8 cellular contexts compared by ENCODE assay signal in the genomic region with DNA sequence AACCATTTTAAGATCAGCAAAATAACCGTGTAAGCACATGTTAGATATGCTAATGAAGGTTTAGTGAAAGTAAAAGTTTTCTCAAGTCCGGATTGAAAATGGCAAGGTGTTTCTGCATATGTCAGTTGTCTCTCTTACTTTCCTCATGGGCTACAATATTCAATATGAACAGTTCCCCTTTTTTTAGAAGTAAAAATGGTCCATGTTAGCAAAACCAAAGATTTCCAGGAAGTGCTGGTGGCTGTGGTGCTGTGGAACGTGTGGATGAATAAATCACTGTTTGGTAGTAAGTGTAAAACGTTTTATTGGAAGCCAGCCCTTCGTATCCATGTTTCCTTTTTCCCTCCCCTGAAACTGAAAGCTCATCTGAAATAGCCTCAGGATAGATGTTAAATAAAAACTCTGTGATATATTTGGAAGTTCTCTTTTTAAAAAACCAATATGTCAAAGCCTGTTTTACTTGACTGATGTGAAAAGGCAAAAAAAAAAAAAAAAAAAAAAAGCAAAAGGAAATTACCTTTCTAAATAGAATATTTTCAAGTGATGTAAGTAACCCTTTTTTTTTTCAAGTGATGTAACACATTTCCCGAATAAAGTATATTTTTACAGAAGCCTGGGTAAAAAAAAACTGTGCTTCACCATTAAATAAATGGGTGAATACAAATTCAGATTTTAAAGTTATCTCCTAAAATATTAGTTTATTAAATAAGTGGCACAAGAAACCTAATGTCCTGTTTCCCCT. TPM values are rescaled to one million over a fixed set of nuclear protein-coding genes. Genes with fewer than 3 reads are reported as not detected.
DNase-seq lines count a peak whose midpoint lies in the region; ATAC-seq and TF ChIP-seq lines count a peak whose summit lies in the region.

No MANE protein-coding gene starts in this region.

- in situ Hi-C loops in brain microvascular endothelial cell (cut with HindIII; ENCODE audit: low pct_ligation_motif_present, low sequenced_read_pairs), result no loop called here

- H3K36me3 ChIP-seq in SU-DHL-6 (ENCODE audit: low read length), result no peaks in the 10 kb centered on the region
- no peaks in the 10 kb centered on the region for H3K36me3 ChIP-seq in brain microvascular endothelial cell (replicated peaks)

- H3K4me1 Mint-ChIP-seq in CD4-positive, alpha-beta T cell (ENCODE audit: low read depth), result peaks cover 13% of the 10 kb centered on the region

- H2AFZ ChIP-seq in SU-DHL-6 (ENCODE audit: low read depth, low read length, severe bottlenecking), result peak overlapping the region; percentile 28

- POLR2A ChIA-PET in CD4-positive, alpha-beta T cell (lab: Charles Lee), result no interaction called here

- DNase-seq in CD4-positive, alpha-beta T cell, result no peak
- DNase-seq in kidney tubule cell (ENCODE audit: low spot score), result peak; percentile 42
- no peak for DNase-seq in SIG-M5 treated with dmso at 0.1 percent for 504 hours (lab: John Stamatoyannopoulos, UW; ENCODE audit: unreplicated experiment)
- DNase-seq in brain microvascular endothelial cell, result no peak
- DNase-seq in hippocampal formation (lab: John Stamatoyannopoulos, UW), result no peak
- DNase-seq in cerebellum (ENCODE audit: low spot score), result no peak

- no peak for ATAC-seq in CD4-positive, alpha-beta T cell (ENCODE audit: poor library complexity)
- peak; percentile 62 for ATAC-seq in GM21717 (IDR thresholded peaks at IDR 0.05; ENCODE audit: unreplicated experiment)

- intact Hi-C loops in CD4-positive, alpha-beta T cell (cut with DNase I, micrococcal nuclease), result no loop called here

- TF ChIP-seq CTCF in CD4-positive, alpha-beta T cell (IDR thresholded peaks at IDR 0.05), result no peak
- no peak for TF ChIP-seq CTCF in SU-DHL-6 (IDR thresholded peaks at IDR 0.05; ENCODE audit: insufficient read depth, low read length, poor library complexity, severe bottlenecking)
- TF ChIP-seq CTCF in brain microvascular endothelial cell (IDR thresholded peaks at IDR 0.05; ENCODE audit: low read depth, low read length, missing control alignments), result no peak

- H3K27me3 Mint-ChIP-seq in CD4-positive, alpha-beta T cell, result no peaks in the 10 kb centered on the region

- peak overlapping the region; percentile 76 for H3K4me3 Mint-ChIP-seq in CD4-positive, alpha-beta T cell

- CTCF ChIA-PET in CD4-positive, alpha-beta T cell (lab: Charles Lee), result no interaction called here

- H3K9me3 ChIP-seq in CD4-positive, alpha-beta T cell (ENCODE audit: control insufficient read depth, low read length), result no peaks in the 10 kb centered on the region
- no peaks in the 10 kb centered on the region for H3K9me3 ChIP-seq in SU-DHL-6 (ENCODE audit: insufficient read depth, low read length)

- peaks cover 3% of the 10 kb centered on the region; the same call in 1 of the 2 replicates for H3K79me2 ChIP-seq in SU-DHL-6 (ENCODE audit: insufficient read depth, low read length)

- no peaks in the 10 kb centered on the region for H3K36me3 Mint-ChIP-seq in CD4-positive, alpha-beta T cell (ENCODE audit: low read depth)

- H4K20me1 ChIP-seq in SU-DHL-6 (ENCODE audit: low read depth, low read length), result no peaks in the 10 kb centered on the region

- H3K27ac ChIP-seq in CD4-positive, alpha-beta T cell (ENCODE audit: low read depth, low read length), result no peak overlapping the region
- 0 out of 2 replicates have a peak overlapping the region, but pooled peaks have one; percentile 21 for H3K27ac ChIP-seq in SU-DHL-6 (ENCODE audit: low read depth, low read length)
- H3K27ac ChIP-seq in brain microvascular endothelial cell, result no peak overlapping the region

- peak overlapping the region; percentile 35 for H3K9ac ChIP-seq in SU-DHL-6 (ENCODE audit: low read length)

- H3K4me3 ChIP-seq in SU-DHL-6 (ENCODE audit: insufficient read depth, low read length, poor library complexity, severe bottlenecking), result peak overlapping the region; percentile 13
- H3K4me3 ChIP-seq in brain microvascular endothelial cell (ENCODE audit: low read depth, low read length), result no peak overlapping the region

- H3K9me3 Mint-ChIP-seq in CD4-positive, alpha-beta T cell, result no peaks in the 10 kb centered on the region

- peak overlapping the region; percentile 55 for H3K4me2 ChIP-seq in SU-DHL-6 (ENCODE audit: low read depth, low read length, poor library complexity, severe bottlenecking)

- H3K9me2 ChIP-seq in SU-DHL-6 (replicated peaks; ENCODE audit: insufficient read depth, low read length), result no peaks in the 10 kb centered on the region

- H3F3A ChIP-seq in SU-DHL-6 (ENCODE audit: insufficient read depth), result no peaks in the 10 kb centered on the region; the same call in 1 of the 2 replicates

- no peaks in the 10 kb centered on the region for H3K27me3 ChIP-seq in CD4-positive, alpha-beta T cell (ENCODE audit: control insufficient read depth, insufficient read depth, low read length)
- H3K27me3 ChIP-seq in SU-DHL-6 (ENCODE audit: low read length) (no peaks in the 10 kb centered on the region), brain microvascular endothelial cell (replicated peaks) (no peaks in the 10 kb centered on the region)

- H3K27ac Mint-ChIP-seq in CD4-positive, alpha-beta T cell, result peak overlapping the region; percentile 27

RNA-seq across cellular contexts. Expression of a gene that starts 41.9 kb away (rescaled TPM):
- total RNA-seq in CD4-positive, alpha-beta T cell, result 1 to 10 TPM; 1.5 to 1.8 TPM
- 45.2 TPM for total RNA-seq in cerebellum

Comparison
In these comparisons a context has a peak if more than half of its experiments do, and no peak if none do; other contexts are left out.
1. RNA of a gene that starts 41.9 kb away (total RNA-seq): 45.2 TPM in cerebellum (single experiment); 1.5 to 1.8 TPM in CD4-positive, alpha-beta T cell; every median in the first group is over 10 times any median in the second.